17 cellular contexts compared by ENCODE assay signal in the genomic region with DNA sequence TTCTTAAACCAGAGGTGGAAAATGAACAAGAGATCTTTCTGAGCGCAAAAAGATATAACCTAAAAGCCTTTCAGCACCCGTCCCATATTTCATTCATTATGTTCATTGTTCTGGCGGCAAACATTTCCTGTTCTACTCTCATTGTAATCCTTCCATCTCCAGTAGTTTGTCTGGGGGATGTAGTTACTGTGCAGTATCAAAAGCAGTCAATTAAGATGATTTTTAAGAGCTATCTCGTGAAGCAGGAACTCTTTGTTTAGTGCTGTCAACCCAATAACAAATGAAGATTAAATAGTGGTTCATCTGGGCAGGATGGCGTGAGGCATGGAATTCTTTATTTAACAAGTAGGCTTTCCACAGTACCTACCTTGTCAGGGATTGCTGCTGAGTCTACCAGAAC.
"Had no signal": no experiment of that assay in that cellular context is flagged by ENCODE, and none has a peak within 500 bp of the region (broad histone marks: within the 10 kb centered on the region; RNA-seq: fewer than 3 reads in every experiment).

No MANE protein-coding gene starts in this region.

- H3K27me3 Mint-ChIP-seq: activated CD4-positive, alpha-beta memory T cell treated with anti-CD3 and anti-CD28 coated beads for 36 hours; activated naive CD4-positive, alpha-beta T cell treated with anti-CD3 and anti-CD28 coated beads, Interleukin-2, amount 50 U/mL, for 24 hours; naive thymus-derived CD8-positive, alpha-beta T cell had no signal

- H3K4me1 ChIP-seq: heart right ventricle, lower lobe of right lung, upper lobe of right lung had no signal

- H3K36me3 Mint-ChIP-seq: activated CD4-positive, alpha-beta memory T cell treated with anti-CD3 and anti-CD28 coated beads for 36 hours; activated naive CD4-positive, alpha-beta T cell treated with anti-CD3 and anti-CD28 coated beads, Interleukin-2, amount 50 U/mL, for 24 hours; brain; naive thymus-derived CD8-positive, alpha-beta T cell had no signal

- H3K36me3 ChIP-seq: heart right ventricle, lower lobe of right lung, upper lobe of right lung had no signal

- DNase-seq: activated CD4-positive, alpha-beta memory T cell treated with anti-CD3 and anti-CD28 coated beads for 36 hours; activated CD4-positive, alpha-beta T cell treated with anti-CD3 and anti-CD28 coated beads for 48 hours; activated gamma-delta T cell; activated T-cell treated with anti-CD3 and anti-CD28 coated beads for 4 hours; aorta; erythroblast; foreskin fibroblast; heart right ventricle; left colon; lower lobe of right lung; naive thymus-derived CD8-positive, alpha-beta T cell; stimulated activated CD4-positive, alpha-beta T cell treated with anti-CD3 and anti-CD28 coated beads, Interleukin-4, amount 100 ng/mL, for 4 hours; stimulated activated naive CD8-positive, alpha-beta T cell treated with anti-CD3 and anti-CD28 coated beads, Interleukin-15, Interleukin-2, amounts not matched to agents 100 U/mL and 50 U/mL, for 24 hours; T-helper 2 cell; upper lobe of right lung had no signal

- H3K4me3 ChIP-seq: heart right ventricle, lower lobe of right lung, upper lobe of right lung had no signal

- H3K27ac ChIP-seq: heart right ventricle, lower lobe of right lung, upper lobe of right lung had no signal

- H3K9me3 ChIP-seq: heart right ventricle, lower lobe of right lung, upper lobe of right lung had no signal

- H3K4me3 Mint-ChIP-seq: activated CD4-positive, alpha-beta memory T cell treated with anti-CD3 and anti-CD28 coated beads for 36 hours; activated naive CD4-positive, alpha-beta T cell treated with anti-CD3 and anti-CD28 coated beads, Interleukin-2, amount 50 U/mL, for 24 hours; brain; naive thymus-derived CD8-positive, alpha-beta T cell had no signal

- H3K27me3 ChIP-seq: heart right ventricle, upper lobe of right lung had no signal

- H3K27ac Mint-ChIP-seq: activated CD4-positive, alpha-beta memory T cell treated with anti-CD3 and anti-CD28 coated beads for 36 hours; activated naive CD4-positive, alpha-beta T cell treated with anti-CD3 and anti-CD28 coated beads, Interleukin-2, amount 50 U/mL, for 24 hours; brain; naive thymus-derived CD8-positive, alpha-beta T cell had no signal

- H3K4me1 Mint-ChIP-seq: activated naive CD4-positive, alpha-beta T cell treated with anti-CD3 and anti-CD28 coated beads, Interleukin-2, amount 50 U/mL, for 24 hours had no signal
